Comparison of ENCODE assay signal across 20 cellular contexts in genomic region chr1:169873582-169874200, GRCh38. TPM values are rescaled to one million over a fixed set of nuclear protein-coding genes. Genes with fewer than 3 reads are reported as not detected.
DNase-seq lines count a peak whose midpoint lies in the region; ATAC-seq and TF ChIP-seq lines count a peak whose summit lies in the region.
"Had no signal": no experiment of that assay in that cellular context is flagged by ENCODE, and none has a peak within 500 bp of the region (broad histone marks: within the 10 kb centered on the region; RNA-seq: fewer than 3 reads in every experiment).

No MANE protein-coding gene starts in this region.

- H3K9me3 ChIP-seq in CD4-positive, alpha-beta memory T cell (ENCODE audit: control insufficient read depth in 1 of 2, low read length in 2 of 2): no peaks in the 10 kb centered on the region
- H3K9me3 ChIP-seq in IMR-90 (ENCODE audit: control insufficient read depth, insufficient read depth, low read length) (no peaks in the 10 kb centered on the region; the same call in 1 of the 2 replicates), right atrium auricular region (no peaks in the 10 kb centered on the region)
- H3K9me3 ChIP-seq: left lung, psoas muscle, tibial artery had no signal

- POLR2A ChIA-PET in CD4-positive, alpha-beta memory T cell (lab: Charles Lee; ENCODE audit: partially characterized antibody): no interaction called here
- POLR2A ChIA-PET in IMR-90 (lab: Charles Lee; ENCODE audit: unreplicated experiment): no interaction called here
- POLR2A ChIA-PET in activated B cell treated with CpG ODN at 0.5 μM for 24 hours (lab: Charles Lee): no interaction called here
- POLR2A ChIA-PET in T-cell (lab: Charles Lee): interaction anchor here in 1 of 2 donors (0.6 kb wide), 1 partner anchor 18 kb away, joined by 3 read pairs; no protein-coding TSS in a partner anchor

- TF ChIP-seq POLR2A in IMR-90 (IDR thresholded peaks at IDR 0.05; ENCODE audit: low read depth, low read length): no peak

- no peaks in the 10 kb centered on the region for H3K9me3 Mint-ChIP-seq in CD4-positive, alpha-beta memory T cell
- H3K9me3 Mint-ChIP-seq in activated B cell treated with CpG ODN at 0.5 μM for 24 hours (no peaks in the 10 kb centered on the region), neural crest cell (peaks cover 9% of the 10 kb centered on the region), T-cell (no peaks in the 10 kb centered on the region)

- H2BK5ac ChIP-seq in IMR-90 (ENCODE audit: low read depth, low read length, poor library complexity, severe bottlenecking): peak overlapping the region; percentile 37

- intact Hi-C loops in CD4-positive, alpha-beta memory T cell (cut with micrococcal nuclease): no loop called here
- intact Hi-C loops in IMR-90 (cut with micrococcal nuclease): no loop called here
- intact Hi-C loops in activated B cell treated with CpG ODN at 0.5 μM for 24 hours (cut with micrococcal nuclease): no loop called here

- TF ChIP-seq CTCF in IMR-90 (conservative IDR thresholded peaks at IDR 0.05; ENCODE audit: low read depth, low read length): no peak
- TF ChIP-seq CTCF in activated B cell treated with CpG ODN at 0.5 μM for 24 hours (IDR thresholded peaks at IDR 0.05): no peak
- TF ChIP-seq CTCF in neural crest cell (conservative IDR thresholded peaks at IDR 0.05): no peak
- TF ChIP-seq CTCF in right atrium auricular region (IDR thresholded peaks at IDR 0.05): no peak

- H2BK120ac ChIP-seq in IMR-90 (ENCODE audit: low read depth, low read length): no peak overlapping the region

- H3K4me1 Mint-ChIP-seq in CD4-positive, alpha-beta memory T cell: peaks cover 16 to 23% (median 19%) of the 10 kb centered on the region in 4 donors
- peaks cover 34% of the 10 kb centered on the region for H3K4me1 Mint-ChIP-seq in activated B cell treated with CpG ODN at 0.5 μM for 24 hours
- H3K4me1 Mint-ChIP-seq in neural crest cell: no peaks in the 10 kb centered on the region
- peaks cover 11 to 23% (median 19%) of the 10 kb centered on the region in 3 donors for H3K4me1 Mint-ChIP-seq in T-cell

- peak; percentile 46 for ATAC-seq in IMR-90 (ENCODE audit: low read depth)
- ATAC-seq in activated B cell treated with CpG ODN at 0.5 μM for 24 hours (ENCODE audit: low read depth): peak; percentile 58
- no peak for ATAC-seq in T-cell (replicated peaks in 1 of 4)
- ATAC-seq: activated CD8-positive, alpha-beta T cell treated with anti-CD3 and anti-CD28 coated beads for 36 hours; left lung; psoas muscle had no signal

- dilution Hi-C loops in IMR-90 (cut with HindIII; ENCODE audit: low sequenced_read_pairs, unreplicated experiment): no loop called here

- CTCF ChIA-PET in CD4-positive, alpha-beta memory T cell (lab: Charles Lee; ENCODE audit: partially characterized antibody): no interaction called here
- CTCF ChIA-PET in IMR-90 (lab: Yijun Ruan, JAX) (no interaction called here), activated B cell treated with CpG ODN at 0.5 μM for 24 hours (lab: Charles Lee) (no interaction called here), T-cell (lab: Charles Lee) (interaction anchor here in 1 of 2 donors (0.7 kb wide), 1 partner anchor 29 kb away, joined by 3 read pairs; no protein-coding TSS in a partner anchor)

- no peak overlapping the region for H3K4me3 ChIP-seq in CD4-positive, alpha-beta memory T cell (ENCODE audit: low read length in 2 of 2)
- H3K4me3 ChIP-seq in IMR-90 (ENCODE audit: insufficient read depth, low read depth, low read length): no peak overlapping the region
- no peak overlapping the region for H3K4me3 ChIP-seq in right atrium auricular region
- H3K4me3 ChIP-seq: cardiac muscle cell, left lung, psoas muscle, SJSA1, tibial artery had no signal

- no peak overlapping the region for H2AK9ac ChIP-seq in IMR-90 (replicated peaks; ENCODE audit: low read depth, low read length, poor library complexity)

- H2AFZ ChIP-seq in IMR-90 (replicated peaks; ENCODE audit: low read length, poor library complexity): no peak overlapping the region

- no peak overlapping the region for H4K5ac ChIP-seq in IMR-90 (ENCODE audit: low read depth, low read length)

- H3K36me3 ChIP-seq in CD4-positive, alpha-beta memory T cell (ENCODE audit: insufficient read depth, low read length): peaks cover 66% of the 10 kb centered on the region
- H3K36me3 ChIP-seq in IMR-90 (ENCODE audit: control insufficient read depth, insufficient read depth, low read length) (peaks cover 32% of the 10 kb centered on the region), right atrium auricular region (peaks cover 83% of the 10 kb centered on the region)

- H3K9me1 ChIP-seq in IMR-90 (ENCODE audit: insufficient read depth, low read length): no peaks in the 10 kb centered on the region; the same call in 1 of the 2 replicates

- H3K27ac Mint-ChIP-seq in CD4-positive, alpha-beta memory T cell: peak overlapping the region in 4 of 7 donors; percentile 25 to 56 (median 44)
- peak overlapping the region; percentile 32 for H3K27ac Mint-ChIP-seq in activated B cell treated with CpG ODN at 0.5 μM for 24 hours
- H3K27ac Mint-ChIP-seq in neural crest cell (ENCODE audit: unreplicated experiment): peak overlapping the region; percentile 19
- peak overlapping the region in 1 of 2 donors; percentile 3 for H3K27ac Mint-ChIP-seq in T-cell
- H3K27ac Mint-ChIP-seq: activated CD8-positive, alpha-beta T cell treated with anti-CD3 and anti-CD28 coated beads for 36 hours; activated naive CD4-positive, alpha-beta T cell treated with anti-CD3 and anti-CD28 coated beads for 36 hours; stimulated activated naive CD8-positive, alpha-beta T cell treated with anti-CD3 and anti-CD28 coated beads, Interleukin-15, Interleukin-2, amounts not matched to agents 100 ng/mL and 50 ng/mL, for 24 hours had no signal

- no peak overlapping the region for H3K4me2 ChIP-seq in IMR-90 (ENCODE audit: low read depth, low read length)

- no peak for TF ChIP-seq RAD21 in IMR-90 (IDR thresholded peaks at IDR 0.05; ENCODE audit: low read length)

- WGBS in IMR-90 (ENCODE audit: extremely low coverage in 2 of 2, insufficient read length in 1 of 2), 2 experiments: no CpG with 5 or more reads among the region's 3 CpGs

- no peak overlapping the region for H3K4ac ChIP-seq in IMR-90 (ENCODE audit: low read depth, low read length)

- H3K4me1 ChIP-seq in CD4-positive, alpha-beta memory T cell (ENCODE audit: insufficient read depth, low read length): no peaks in the 10 kb centered on the region
- H3K4me1 ChIP-seq in IMR-90 (ENCODE audit: control insufficient read depth, insufficient read depth, low read length): peaks cover 5% of the 10 kb centered on the region; the same call in 1 of the 2 replicates
- peaks cover 0 to 4% of the 10 kb centered on the region in 2 donors for H3K4me1 ChIP-seq in right atrium auricular region
- H3K4me1 ChIP-seq: left lung, psoas muscle, tibial artery had no signal

- H3K27me3 ChIP-seq in CD4-positive, alpha-beta memory T cell (ENCODE audit: insufficient read depth, low read length): no peaks in the 10 kb centered on the region
- H3K27me3 ChIP-seq in IMR-90 (ENCODE audit: control insufficient read depth, insufficient read depth, low read length) (no peaks in the 10 kb centered on the region), right atrium auricular region (no peaks in the 10 kb centered on the region)
- H3K27me3 ChIP-seq: cardiac muscle cell, left lung, SJSA1, tibial artery had no signal

- peaks cover 3 to 7% of the 10 kb centered on the region in 2 experiments; a peak in 2 of 4 replicates for H3K79me1 ChIP-seq in IMR-90 (ENCODE audit: low read depth in 1 of 2, low read length in 2 of 2)

- no peak overlapping the region for H4K91ac ChIP-seq in IMR-90 (ENCODE audit: insufficient read depth, low read depth, low read length)

- BruUV-seq in IMR-90 (replicated peaks; lab: Mats Ljungman, UMichigan): no TSS peak

- H3K4me3 Mint-ChIP-seq in CD4-positive, alpha-beta memory T cell: no peak overlapping the region
- no peak overlapping the region for H3K4me3 Mint-ChIP-seq in activated B cell treated with CpG ODN at 0.5 μM for 24 hours
- no peak overlapping the region for H3K4me3 Mint-ChIP-seq in neural crest cell
- no peak overlapping the region for H3K4me3 Mint-ChIP-seq in T-cell
- H3K4me3 Mint-ChIP-seq: activated CD8-positive, alpha-beta T cell treated with anti-CD3 and anti-CD28 coated beads for 36 hours; activated naive CD4-positive, alpha-beta T cell treated with anti-CD3 and anti-CD28 coated beads for 36 hours; stimulated activated naive CD8-positive, alpha-beta T cell treated with anti-CD3 and anti-CD28 coated beads, Interleukin-15, Interleukin-2, amounts not matched to agents 100 ng/mL and 50 ng/mL, for 24 hours had no signal

- peaks cover 87 to 90% of the 10 kb centered on the region in 2 donors for H3K36me3 Mint-ChIP-seq in CD4-positive, alpha-beta memory T cell
- H3K36me3 Mint-ChIP-seq in activated B cell treated with CpG ODN at 0.5 μM for 24 hours (ENCODE audit: low read depth): peaks cover 89% of the 10 kb centered on the region
- H3K36me3 Mint-ChIP-seq in neural crest cell (ENCODE audit: low read depth): peaks cover 47% of the 10 kb centered on the region
- H3K36me3 Mint-ChIP-seq in T-cell: peaks cover 85% of the 10 kb centered on the region

- no peaks in the 10 kb centered on the region; the same call in 1 of the 2 replicates for H4K20me1 ChIP-seq in IMR-90 (ENCODE audit: insufficient read depth, low read length)

- H3K14ac ChIP-seq in IMR-90 (replicated peaks; ENCODE audit: low read depth, low read length): no peak overlapping the region

- H4K8ac ChIP-seq in IMR-90 (ENCODE audit: low read depth in 2 of 2, low read length in 2 of 2): no peak overlapping the region

- no peak overlapping the region for H2AK5ac ChIP-seq in IMR-90 (ENCODE audit: low read depth, low read length)

- H2BK15ac ChIP-seq in IMR-90 (ENCODE audit: low read depth, low read length): no peak overlapping the region

- in situ Hi-C loops in IMR-90 (cut with MboI; ENCODE audit: low sequenced_read_pairs): no loop called here

- no peak overlapping the region for H3K56ac ChIP-seq in IMR-90 (ENCODE audit: extremely low read depth, insufficient read depth, low read length)

- no peak for DNase-seq in CD4-positive, alpha-beta memory T cell
- DNase-seq in IMR-90: peak; percentile 38
- DNase-seq in activated B cell treated with CpG ODN at 0.5 μM for 24 hours: no peak
- DNase-seq in neural crest cell (ENCODE audit: low read depth, low spot score): no peak
- DNase-seq in mesenteric fat pad (ENCODE audit: low spot score): no peak
- no peak for DNase-seq in T-cell
- no peak for DNase-seq in NCI-H1417 (lab: John Stamatoyannopoulos, UW)
- no peak for DNase-seq in right atrium auricular region (ENCODE audit: low spot score)
- DNase-seq: activated CD8-positive, alpha-beta T cell treated with anti-CD3 and anti-CD28 coated beads for 36 hours; activated naive CD4-positive, alpha-beta T cell treated with anti-CD3 and anti-CD28 coated beads for 36 hours; DMS53; left lung; NCI-H446 treated with DMSO at 0.1 percent for 48 hours; psoas muscle; small intestine; stimulated activated CD4-positive, alpha-beta T cell treated with anti-CD3 and anti-CD28 coated beads, Interleukin-4, amount 100 ng/mL, for 1 hour; tibial artery had no signal

- H3K18ac ChIP-seq in IMR-90 (ENCODE audit: low read depth, low read length): no peak overlapping the region

- no peak overlapping the region for H3K27ac ChIP-seq in CD4-positive, alpha-beta memory T cell (ENCODE audit: low read depth, low read length)
- H3K27ac ChIP-seq in IMR-90 (ENCODE audit: insufficient read depth, low read length) (no peak overlapping the region), right atrium auricular region (no peak overlapping the region)
- H3K27ac ChIP-seq: cardiac muscle cell, left lung, psoas muscle, SJSA1, tibial artery had no signal

- H3K27me3 Mint-ChIP-seq in CD4-positive, alpha-beta memory T cell: no peaks in the 10 kb centered on the region
- H3K27me3 Mint-ChIP-seq in activated B cell treated with CpG ODN at 0.5 μM for 24 hours (no peaks in the 10 kb centered on the region), neural crest cell (ENCODE audit: low read depth) (no peaks in the 10 kb centered on the region), T-cell (no peaks in the 10 kb centered on the region)
- H3K27me3 Mint-ChIP-seq: activated CD8-positive, alpha-beta T cell treated with anti-CD3 and anti-CD28 coated beads for 36 hours; stimulated activated naive CD8-positive, alpha-beta T cell treated with anti-CD3 and anti-CD28 coated beads, Interleukin-15, Interleukin-2, amounts not matched to agents 100 ng/mL and 50 ng/mL, for 24 hours had no signal

- H3K9ac ChIP-seq in IMR-90 (ENCODE audit: low read depth, low read length): no peak overlapping the region

- no peak overlapping the region for H3K23ac ChIP-seq in IMR-90 (ENCODE audit: low read depth, low read length)

- H2BK20ac ChIP-seq in IMR-90 (ENCODE audit: low read depth, low read length): no peak overlapping the region

RNA-seq across cellular contexts. Expression of gene SCYL3, which starts 20.0 kb away (rescaled TPM):
- total RNA-seq in CD4-positive, alpha-beta memory T cell: 10 to 100 TPM; 23.5 to 24.3 TPM
- polyA plus RNA-seq in CD4-positive, alpha-beta memory T cell: 10 to 100 TPM; 14.4 to 15.7 TPM
- total RNA-seq in IMR-90 (2012; rRNA removed): 6.7 and 8.4 TPM in 2 replicates
- 3.2 and 3.9 TPM in 2 replicates for polyA plus RNA-seq in IMR-90 (2012; rRNA removed)
- 0.73 and 0.86 TPM in 2 replicates for polyA plus RNA-seq in IMR-90 (2012; cell fraction: cytosol; rRNA removed)
- 1.5 and 8.5 TPM in 2 replicates for polyA plus RNA-seq in IMR-90 (2012; cell fraction: nucleus; rRNA removed; ENCODE audit: low replicate concordance)
- 14.5 and 16.2 TPM in 2 replicates for total RNA-seq in activated B cell treated with CpG ODN at 0.5 μM for 24 hours
- 8.1 and 9.1 TPM in 2 replicates for total RNA-seq in neural crest cell
- 8.4 TPM for total RNA-seq in mesenteric fat pad
- 10 to 100 TPM; 10.5 to 20.8 (median 18.2) TPM for total RNA-seq in T-cell
- total RNA-seq in right atrium auricular region: 1 to 10 TPM; 6.4 to 6.5 TPM

Comparison
In these comparisons a context has a peak if more than half of its experiments do, and no peak if none do; other contexts are left out.
1. ATAC-seq: peak in IMR-90 (single experiment) and activated B cell treated with CpG ODN at 0.5 μM for 24 hours (single experiment); none in T-cell (0 of 4).